2 cellular contexts compared by ENCODE assay signal in the genomic region with DNA sequence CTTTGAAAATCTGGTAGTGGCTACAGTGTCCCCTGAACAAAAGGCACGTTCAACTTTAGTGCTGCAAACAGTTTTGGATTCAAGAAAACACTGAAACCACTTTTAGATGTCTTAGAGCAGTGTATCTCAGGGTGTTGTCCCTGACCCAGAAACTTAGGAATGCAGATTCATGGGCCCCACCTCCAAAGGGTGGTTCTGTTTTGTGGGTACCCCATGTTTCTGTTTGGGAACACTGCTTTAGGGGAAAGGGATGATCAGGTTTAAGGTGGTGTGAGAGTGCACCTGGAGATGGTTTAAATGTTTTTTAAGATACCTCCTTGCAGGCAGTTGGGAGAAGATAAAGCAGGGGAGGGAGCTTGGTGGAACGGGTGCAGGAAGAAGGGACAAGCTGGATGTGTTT.
TF ChIP-seq lines count a peak whose summit lies in the region.

No MANE protein-coding gene starts in this region.

TF ChIP-seq in GM23338, 12 proteins besides CTCF, POLR2A, EP300 and RAD21:
- TF ChIP-seq EZH2 (IDR thresholded peaks at IDR 0.05; ENCODE audit: low read depth, unreplicated experiment) (no peak), POLR2AphosphoS5 (IDR thresholded peaks at IDR 0.05; ENCODE audit: low read depth) (0 out of 2 replicates have a peak, but pooled peaks have one; percentile 7)

TF ChIP-seq in K562, 482 proteins besides CTCF, POLR2A, EP300 and RAD21:
- TF ChIP-seq ZNF217 (CRISPR knock-in tag; IDR thresholded peaks at IDR 0.05) (no peak), POLR2B (IDR thresholded peaks at IDR 0.05; ENCODE audit: low read depth, partially characterized antibody) (peak; percentile 36), KDM4B (IDR thresholded peaks at IDR 0.05; ENCODE audit: borderline replicate concordance in 2 of 2, low read depth in 1 of 2) (no peak), SUPT5H (IDR thresholded peaks at IDR 0.05) (peak; percentile 52; the same call in 1 of the 2 replicates), MYNN (IDR thresholded peaks at IDR 0.05) (0 out of 2 replicates have a peak, but pooled peaks have one; percentile 14), MYNN (CRISPR knock-in tag; IDR thresholded peaks at IDR 0.05) (no peak)
